ENCODE assay signal across 8 cellular contexts in genomic region chr17:66301864-66302741, GRCh38. TPM values are rescaled to one million over a fixed set of nuclear protein-coding genes. Genes with fewer than 3 reads are reported as not detected.
DNase-seq lines count a peak whose midpoint lies in the region; TF ChIP-seq lines count a peak whose summit lies in the region.

PRKCA (plus strand) TSS chr17:66302613.

- peak within 1 kb of the TSS; percentile 90 to 97 (median 96) for H3K27ac Mint-ChIP-seq in CD4-positive, alpha-beta memory T cell
- peak within 1 kb of the TSS; percentile 95 for H3K27ac Mint-ChIP-seq in activated naive CD8-positive, alpha-beta T cell
- H3K27ac Mint-ChIP-seq in glutamatergic neuron (ENCODE audit: unreplicated experiment) = peak within 1 kb of the TSS; percentile 43

- POLR2A ChIA-PET in CD4-positive, alpha-beta memory T cell (lab: Charles Lee; ENCODE audit: partially characterized antibody) = interaction anchor here (0.6 to 3.3 kb wide), 6 partner anchors 11 to 96 kb away, joined by 3 to 24 read pairs (median 3); no protein-coding TSS in a partner anchor

- H3K36me3 ChIP-seq in CD4-positive, alpha-beta memory T cell (ENCODE audit: insufficient read depth, low read length) = no peaks in the 10 kb centered on the region
- no peaks in the 10 kb centered on the region for H3K36me3 ChIP-seq in HUES64 (ENCODE audit: insufficient read depth, low read length)
- H3K36me3 ChIP-seq in osteoblast (ENCODE audit: insufficient read depth, low read length) = no peaks in the 10 kb centered on the region
- no peaks in the 10 kb centered on the region for H3K36me3 ChIP-seq in thyroid gland

- whole genome bisulfite sequencing in HUES64 = under 1% methylated on average over 112 of the region's 117 CpGs
- 0 to 1% methylated on average over 36 to 42 of the region's 117 CpGs for whole genome bisulfite sequencing in thyroid gland, 2 donors

- peak; percentile 60 to 78 (median 73) for DNase-seq in CD4-positive, alpha-beta memory T cell
- DNase-seq in GM20000 (ENCODE audit: low spot score) (peak; percentile 89), SKM-1 (lab: John Stamatoyannopoulos, UW; ENCODE audit: unreplicated experiment) (peak; percentile 28), glutamatergic neuron (peak; percentile 65), osteoblast (ENCODE audit: insufficient read length, low spot score, missing footprints) (peak; percentile 97), thyroid gland (peak; percentile 71)

- H3K4me2 ChIP-seq in osteoblast (ENCODE audit: insufficient read depth, low read length) = peak within 1 kb of the TSS; percentile 97

- H3K4me3 Mint-ChIP-seq in CD4-positive, alpha-beta memory T cell = peak within 1 kb of the TSS; percentile 94 to 100 (median 99)
- H3K4me3 Mint-ChIP-seq in activated naive CD8-positive, alpha-beta T cell = peak within 1 kb of the TSS; percentile 99
- peak within 1 kb of the TSS; percentile 93 for H3K4me3 Mint-ChIP-seq in glutamatergic neuron (ENCODE audit: unreplicated experiment)

- peaks cover 56% of the 10 kb centered on the region for H3K79me2 ChIP-seq in osteoblast (ENCODE audit: insufficient read depth, low read length)

- H2AFZ ChIP-seq in osteoblast (ENCODE audit: low read length) = peak within 1 kb of the TSS; percentile 77

- peaks cover 38 to 64% (median 46%) of the 10 kb centered on the region in 4 donors for H3K4me1 Mint-ChIP-seq in CD4-positive, alpha-beta memory T cell
- H3K4me1 Mint-ChIP-seq in activated naive CD8-positive, alpha-beta T cell (ENCODE audit: low read depth) = peaks cover 49% of the 10 kb centered on the region
- H3K4me1 Mint-ChIP-seq in glutamatergic neuron (ENCODE audit: low read depth, unreplicated experiment) = peaks cover 4% of the 10 kb centered on the region

- TF ChIP-seq POLR2A in thyroid gland (IDR thresholded peaks at IDR 0.05) = peak; percentile 75 to 97

- intact Hi-C loops in CD4-positive, alpha-beta memory T cell (cut with micrococcal nuclease) = loop anchor here (1.0 to 5.0 kb wide), 4 partner anchors 45 to 265 kb away; no protein-coding TSS in a partner anchor
- intact Hi-C loops in thyroid gland (cut with DNase I) = no loop called here

- peaks cover 0 to 6% (median 0%) of the 10 kb centered on the region in 8 donors for H3K9me3 Mint-ChIP-seq in CD4-positive, alpha-beta memory T cell
- H3K9me3 Mint-ChIP-seq in activated naive CD8-positive, alpha-beta T cell (ENCODE audit: low read depth) = no peaks in the 10 kb centered on the region
- peaks cover 8% of the 10 kb centered on the region for H3K9me3 Mint-ChIP-seq in glutamatergic neuron (ENCODE audit: unreplicated experiment)

- H3K36me3 Mint-ChIP-seq in CD4-positive, alpha-beta memory T cell = peaks cover 11 to 20% of the 10 kb centered on the region in 2 donors
- peaks cover 13% of the 10 kb centered on the region for H3K36me3 Mint-ChIP-seq in activated naive CD8-positive, alpha-beta T cell
- H3K36me3 Mint-ChIP-seq in glutamatergic neuron (ENCODE audit: unreplicated experiment) = peaks cover 5% of the 10 kb centered on the region

- H3K27ac ChIP-seq in CD4-positive, alpha-beta memory T cell (ENCODE audit: low read depth, low read length) = peak within 1 kb of the TSS; percentile 59
- H3K27ac ChIP-seq in HUES64 (ENCODE audit: low read depth, low read length) = no peak within 1 kb of the TSS
- peak within 1 kb of the TSS; percentile 76 for H3K27ac ChIP-seq in osteoblast (ENCODE audit: low read depth, low read length)
- peak within 1 kb of the TSS; percentile 17 to 83 (median 68) for H3K27ac ChIP-seq in thyroid gland

- H3K4me1 ChIP-seq in CD4-positive, alpha-beta memory T cell (ENCODE audit: insufficient read depth, low read length) = peaks cover 43% of the 10 kb centered on the region
- peaks cover 30% of the 10 kb centered on the region for H3K4me1 ChIP-seq in HUES64 (ENCODE audit: insufficient read depth, low read length)
- H3K4me1 ChIP-seq in osteoblast (ENCODE audit: insufficient read depth, low read length) = peaks cover 37% of the 10 kb centered on the region
- H3K4me1 ChIP-seq in thyroid gland = peaks cover 18 to 20% of the 10 kb centered on the region in 2 donors

- H3K4me3 ChIP-seq in CD4-positive, alpha-beta memory T cell (ENCODE audit: low read length in 2 of 2) = peak within 1 kb of the TSS; percentile 63 to 86
- peak within 1 kb of the TSS; percentile 74 for H3K4me3 ChIP-seq in HUES64 (ENCODE audit: low read length)
- peak within 1 kb of the TSS; percentile 85 for H3K4me3 ChIP-seq in osteoblast (ENCODE audit: insufficient read depth, low read length)
- H3K4me3 ChIP-seq in thyroid gland (replicated peaks in 1 of 3) = peak within 1 kb of the TSS; percentile 63 to 81 (median 71)

- CTCF ChIA-PET in CD4-positive, alpha-beta memory T cell (lab: Charles Lee; ENCODE audit: partially characterized antibody) = interaction anchor here (1.3 to 1.4 kb wide), 2 partner anchors 12 to 265 kb away, joined by 4 to 6 read pairs; no protein-coding TSS in a partner anchor

- no peaks in the 10 kb centered on the region for H3K9me3 ChIP-seq in CD4-positive, alpha-beta memory T cell (ENCODE audit: control insufficient read depth in 1 of 2, low read length in 2 of 2)
- H3K9me3 ChIP-seq in HUES64 (ENCODE audit: insufficient read depth, low read depth, low read length) = no peaks in the 10 kb centered on the region
- no peaks in the 10 kb centered on the region for H3K9me3 ChIP-seq in osteoblast (ENCODE audit: low read depth, low read length)
- no peaks in the 10 kb centered on the region for H3K9me3 ChIP-seq in thyroid gland

- peak within 1 kb of the TSS; percentile 45 for H3K9ac ChIP-seq in HUES64 (ENCODE audit: low read depth, low read length)

- H4K20me1 ChIP-seq in osteoblast (ENCODE audit: insufficient read depth, low read length) = peaks cover 25% of the 10 kb centered on the region

- H3K27me3 ChIP-seq in CD4-positive, alpha-beta memory T cell (ENCODE audit: insufficient read depth, low read length) = no peaks in the 10 kb centered on the region
- H3K27me3 ChIP-seq in HUES64 (ENCODE audit: insufficient read depth, low read length) (peaks cover 38% of the 10 kb centered on the region), osteoblast (ENCODE audit: insufficient read depth, low read length) (no peaks in the 10 kb centered on the region), thyroid gland (no peaks in the 10 kb centered on the region)

- no peaks in the 10 kb centered on the region for H3K27me3 Mint-ChIP-seq in CD4-positive, alpha-beta memory T cell
- no peaks in the 10 kb centered on the region for H3K27me3 Mint-ChIP-seq in activated naive CD8-positive, alpha-beta T cell
- peaks cover 14% of the 10 kb centered on the region for H3K27me3 Mint-ChIP-seq in glutamatergic neuron (ENCODE audit: unreplicated experiment)

- TF ChIP-seq CTCF in GM20000 (IDR thresholded peaks at IDR 0.05; ENCODE audit: extremely low read depth, missing control alignments) = no peak
- no peak for TF ChIP-seq CTCF in glutamatergic neuron (IDR thresholded peaks at IDR 0.05; ENCODE audit: partially characterized antibody, unreplicated experiment)
- no peak for TF ChIP-seq CTCF in osteoblast (IDR thresholded peaks at IDR 0.05; ENCODE audit: extremely low read depth, low read depth, low read length)
- no peak for TF ChIP-seq CTCF in thyroid gland (IDR thresholded peaks at IDR 0.05)

RNA-seq across cellular contexts. Expression of gene PRKCA, which starts in this region (rescaled TPM):
- 100 to 1,000 TPM; 107 TPM for total RNA-seq in CD4-positive, alpha-beta memory T cell
- 1 to 10 TPM; 1.1 to 5.3 TPM for polyA plus RNA-seq in CD4-positive, alpha-beta memory T cell
- 7.7 TPM for polyA plus RNA-seq in HUES64 (2013, experiment 1 of 2)
- 8.2 TPM for polyA plus RNA-seq in HUES64 (2013, experiment 2 of 2)
- total RNA-seq in glutamatergic neuron (ENCODE audit: unreplicated experiment) = 2.2 TPM
- total RNA-seq in osteoblast = 42.7 and 46.0 TPM in 2 replicates
- total RNA-seq in thyroid gland = 10 to 100 TPM in 3 of 4 donors, 1 to 10 TPM in 1; 6.7 to 24.2 (median 15.3) TPM

Comparison
In these comparisons a context has a peak if more than half of its experiments do, and no peak if none do; other contexts are left out.
1. DNase-seq: peak in every context shown above with its lines; median percentile 97 in osteoblast; 89 in GM20000; 73 in CD4-positive, alpha-beta memory T cell; 71 in thyroid gland; 65 in glutamatergic neuron; 28 in SKM-1.
2. H3K27ac Mint-ChIP-seq: peak in every context shown above with its lines; median percentile 96 in CD4-positive, alpha-beta memory T cell; 95 in activated naive CD8-positive, alpha-beta T cell; 43 in glutamatergic neuron.